8 cellular contexts compared by ENCODE assay signal in the genomic region with DNA sequence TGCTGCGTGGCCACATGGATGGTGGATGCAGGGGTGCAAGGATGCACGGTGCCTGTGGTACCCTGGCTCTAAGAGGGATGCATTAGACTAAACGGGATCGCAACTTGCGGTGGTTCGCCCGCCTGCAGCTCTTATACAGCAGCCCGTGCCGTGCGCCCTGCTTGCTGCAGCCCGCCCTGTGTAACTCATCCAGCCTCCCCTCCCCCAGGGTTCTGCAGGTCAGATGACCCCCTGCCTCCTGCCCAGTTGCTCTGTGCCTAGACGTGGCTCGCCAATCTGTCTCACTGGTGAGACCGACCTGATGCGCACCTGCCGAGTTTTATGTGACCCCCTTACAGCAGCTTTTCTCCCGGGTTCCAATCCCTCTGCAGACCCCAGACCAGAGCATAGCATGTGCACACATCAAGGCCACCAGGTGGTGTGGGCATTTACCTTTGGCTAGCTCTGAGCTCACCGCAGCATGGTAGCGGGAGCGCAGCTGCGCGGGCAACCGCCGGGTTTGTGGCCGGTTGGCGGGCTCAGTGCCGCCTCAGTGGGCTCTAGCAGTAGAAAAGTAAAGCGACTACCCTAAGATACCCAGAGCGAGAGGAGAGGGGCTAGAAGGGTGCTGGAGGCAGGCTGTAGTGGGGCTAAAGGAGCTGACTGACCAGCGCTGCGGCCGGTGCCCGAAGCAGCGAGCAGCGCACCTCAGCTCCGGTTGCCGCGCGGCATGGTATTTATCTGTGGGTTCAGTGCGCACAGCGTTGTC. TPM values are rescaled to one million over a fixed set of nuclear protein-coding genes. Genes with fewer than 3 reads are reported as not detected.
A peak's percentile ranks its signal among the peaks of the same experiment; 100 is the strongest.
DNase-seq lines count a peak whose midpoint lies in the region; ATAC-seq lines count a peak whose summit lies in the region.

No MANE protein-coding gene starts in this region.

- peak overlapping the region; percentile 93 for H3K4me3 Mint-ChIP-seq in T-helper 2 cell treated with Interferon-gamma antibody and Interleukin-4, amounts not matched to agents 5 μg/mL and 100 μg/mL, for 36 hours
- H3K4me3 Mint-ChIP-seq in activated T-helper 2 cell treated with anti-CD3 and anti-CD28 coated beads, Interferon-gamma antibody, Interleukin-2, Interleukin-4, amounts not matched to agents 10 μg/mL and 5 μg/mL and 100 μg/mL, durations not matched to agents 14 hours and 24 hours and 36 hours (ENCODE audit: low read depth): peak overlapping the region; percentile 90

- intact Hi-C loops in activated T-helper 2 cell treated with anti-CD3 and anti-CD28 coated beads, Interferon-gamma antibody, Interleukin-2, Interleukin-4, amounts not matched to agents 10 μg/mL and 5 μg/mL and 100 μg/mL, durations not matched to agents 14 hours and 24 hours and 36 hours (cut with micrococcal nuclease): loop anchor here (2.0 to 5.0 kb wide), 3 partner anchors 33 to 551 kb away; a partner anchor contains a TSS

- peaks cover 1% of the 10 kb centered on the region for H3K36me3 Mint-ChIP-seq in T-helper 2 cell treated with Interferon-gamma antibody and Interleukin-4, amounts not matched to agents 5 μg/mL and 100 μg/mL, for 36 hours (ENCODE audit: low read depth)
- H3K36me3 Mint-ChIP-seq in activated T-helper 2 cell treated with anti-CD3 and anti-CD28 coated beads, Interferon-gamma antibody, Interleukin-2, Interleukin-4, amounts not matched to agents 10 μg/mL and 5 μg/mL and 100 μg/mL, durations not matched to agents 14 hours and 24 hours and 36 hours (ENCODE audit: low read depth): no peaks in the 10 kb centered on the region

- H3K27ac Mint-ChIP-seq in T-helper 2 cell treated with Interferon-gamma antibody and Interleukin-4, amounts not matched to agents 5 μg/mL and 100 μg/mL, for 36 hours: no peak overlapping the region
- H3K27ac Mint-ChIP-seq in activated T-helper 2 cell treated with anti-CD3 and anti-CD28 coated beads, Interferon-gamma antibody, Interleukin-2, Interleukin-4, amounts not matched to agents 10 μg/mL and 5 μg/mL and 100 μg/mL, durations not matched to agents 14 hours and 24 hours and 36 hours: no peak overlapping the region

- H3K9me3 ChIP-seq in iPS-20b (ENCODE audit: insufficient read depth, low read depth, low read length): no peaks in the 10 kb centered on the region
- no peaks in the 10 kb centered on the region for H3K9me3 ChIP-seq in stomach smooth muscle (ENCODE audit: control insufficient read depth in 2 of 2, low read length in 2 of 2)

- DNase-seq in T-helper 2 cell treated with Interferon-gamma antibody and Interleukin-4, amounts not matched to agents 5 μg/mL and 100 μg/mL, for 36 hours (ENCODE audit: low spot score): no peak
- DNase-seq in T-helper 2 cell (no peak), amygdala (lab: John Stamatoyannopoulos, UW) (no peak), HPDE6-E6E7 (ENCODE audit: extremely low spot score) (no peak)
- DNase-seq in activated T-helper 2 cell treated with anti-CD3 and anti-CD28 coated beads, Interferon-gamma antibody, Interleukin-2, Interleukin-4, amounts not matched to agents 10 μg/mL and 5 μg/mL and 100 μg/mL, durations not matched to agents 14 hours and 24 hours and 36 hours (ENCODE audit: low spot score): no peak

- no peaks in the 10 kb centered on the region for H3K9me3 Mint-ChIP-seq in T-helper 2 cell treated with Interferon-gamma antibody and Interleukin-4, amounts not matched to agents 5 μg/mL and 100 μg/mL, for 36 hours
- no peaks in the 10 kb centered on the region for H3K9me3 Mint-ChIP-seq in activated T-helper 2 cell treated with anti-CD3 and anti-CD28 coated beads, Interferon-gamma antibody, Interleukin-2, Interleukin-4, amounts not matched to agents 10 μg/mL and 5 μg/mL and 100 μg/mL, durations not matched to agents 14 hours and 24 hours and 36 hours

- H3K4me3 ChIP-seq in iPS-20b (ENCODE audit: low read length) (peak overlapping the region; percentile 62; the same call in 1 of the 2 replicates), stomach smooth muscle (ENCODE audit: low read length in 2 of 2) (peak overlapping the region; percentile 66 to 71)

- H3K27me3 ChIP-seq in iPS-20b (ENCODE audit: insufficient read depth, low read length): peaks cover 56% of the 10 kb centered on the region
- peaks cover 33 to 44% of the 10 kb centered on the region in 2 donors for H3K27me3 ChIP-seq in stomach smooth muscle (ENCODE audit: control insufficient read depth in 1 of 2, insufficient read depth in 2 of 2, low read length in 2 of 2)

- peak overlapping the region; percentile 72; the same call in 1 of the 2 replicates for H3K9ac ChIP-seq in iPS-20b (ENCODE audit: low read depth, low read length)
- H3K9ac ChIP-seq in stomach smooth muscle (ENCODE audit: low read length in 2 of 2): peak overlapping the region in 1 of 2 donors; percentile 15

- no peak for ATAC-seq in HG03571 (IDR thresholded peaks at IDR 0.05; ENCODE audit: unreplicated experiment)

- H3K27me3 Mint-ChIP-seq in T-helper 2 cell treated with Interferon-gamma antibody and Interleukin-4, amounts not matched to agents 5 μg/mL and 100 μg/mL, for 36 hours (ENCODE audit: low read depth): peaks cover 58% of the 10 kb centered on the region
- H3K27me3 Mint-ChIP-seq in activated T-helper 2 cell treated with anti-CD3 and anti-CD28 coated beads, Interferon-gamma antibody, Interleukin-2, Interleukin-4, amounts not matched to agents 10 μg/mL and 5 μg/mL and 100 μg/mL, durations not matched to agents 14 hours and 24 hours and 36 hours (ENCODE audit: low read depth): peaks cover 41% of the 10 kb centered on the region

- H3K27ac ChIP-seq in iPS-20b (ENCODE audit: low read length) (no peak overlapping the region), stomach smooth muscle (ENCODE audit: low read length) (no peak overlapping the region)

- H3K4me1 ChIP-seq in iPS-20b (ENCODE audit: insufficient read depth, low read length) (peaks cover 6% of the 10 kb centered on the region), stomach smooth muscle (ENCODE audit: control insufficient read depth, insufficient read depth, low read length) (peaks cover 13% of the 10 kb centered on the region)

- peaks cover 12% of the 10 kb centered on the region; the same call in 1 of the 2 replicates for H3K36me3 ChIP-seq in iPS-20b (ENCODE audit: insufficient read depth, low read depth, low read length)
- H3K36me3 ChIP-seq in stomach smooth muscle (ENCODE audit: control insufficient read depth in 2 of 2, insufficient read depth in 2 of 2, low read length in 2 of 2): no peaks in the 10 kb centered on the region

- peaks cover 35% of the 10 kb centered on the region for H3K4me1 Mint-ChIP-seq in T-helper 2 cell treated with Interferon-gamma antibody and Interleukin-4, amounts not matched to agents 5 μg/mL and 100 μg/mL, for 36 hours (ENCODE audit: low read depth)
- H3K4me1 Mint-ChIP-seq in activated T-helper 2 cell treated with anti-CD3 and anti-CD28 coated beads, Interferon-gamma antibody, Interleukin-2, Interleukin-4, amounts not matched to agents 10 μg/mL and 5 μg/mL and 100 μg/mL, durations not matched to agents 14 hours and 24 hours and 36 hours (ENCODE audit: low read depth): peaks cover 27% of the 10 kb centered on the region

RNA-seq across cellular contexts. Expression of a gene that starts 0.7 kb away (rescaled TPM):
- 1.7 and 1.9 TPM in 2 replicates for total RNA-seq in activated T-helper 2 cell treated with anti-CD3 and anti-CD28 coated beads, Interferon-gamma antibody, Interleukin-2, Interleukin-4, amounts not matched to agents 10 μg/mL and 5 μg/mL and 100 μg/mL, durations not matched to agents 14 hours and 24 hours and 36 hours

RNA-seq across cellular contexts. Expression of a gene that starts 1.1 kb away (rescaled TPM):
- 598 and 599 TPM in 2 replicates for total RNA-seq in activated T-helper 2 cell treated with anti-CD3 and anti-CD28 coated beads, Interferon-gamma antibody, Interleukin-2, Interleukin-4, amounts not matched to agents 10 μg/mL and 5 μg/mL and 100 μg/mL, durations not matched to agents 14 hours and 24 hours and 36 hours
